ENCODE assay signal across 9 cellular contexts in the genomic region with DNA sequence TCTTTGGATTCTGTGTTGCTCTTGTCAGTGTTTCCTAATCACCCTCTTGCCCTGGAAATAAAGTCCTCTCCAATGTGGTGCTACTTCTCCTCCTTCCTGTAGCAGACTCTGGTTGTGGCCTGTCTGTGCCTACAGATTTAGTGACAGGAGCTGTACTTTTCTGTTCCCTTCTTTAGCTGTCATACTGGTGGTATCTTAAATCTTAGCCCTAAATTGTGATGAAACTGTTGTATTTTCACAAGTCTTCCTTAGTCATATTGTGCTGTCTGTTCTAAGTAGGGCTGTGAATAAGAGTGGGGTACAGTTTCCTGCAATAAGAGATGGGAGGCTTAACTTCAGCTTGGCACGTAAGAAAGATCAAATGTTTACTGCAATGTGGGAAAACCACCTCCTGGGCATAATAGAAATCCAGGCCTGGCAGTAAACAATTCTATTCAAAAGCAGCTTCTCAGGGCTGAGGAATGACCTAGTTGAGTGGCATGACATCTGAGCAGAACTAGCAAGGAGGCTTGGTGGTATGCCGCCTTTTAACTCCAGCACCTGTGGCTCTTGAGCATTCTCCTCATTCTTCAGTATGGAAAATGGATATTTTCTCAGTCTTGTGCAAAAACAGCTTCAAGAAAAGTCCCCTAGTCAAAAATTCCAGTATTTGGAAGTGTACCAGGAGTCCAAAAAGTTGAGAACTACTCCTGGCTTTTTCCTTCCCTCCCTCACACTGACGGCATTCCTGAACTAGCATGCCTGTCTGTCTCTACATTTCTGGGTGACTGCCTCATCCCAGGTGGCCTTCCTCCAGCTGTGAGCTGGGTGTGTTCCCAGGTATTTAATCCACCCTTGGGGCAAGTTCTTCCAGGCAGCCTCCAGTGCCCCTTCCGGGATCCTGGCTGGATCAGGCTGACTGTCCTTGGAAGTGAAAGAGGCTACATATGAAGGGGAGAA. TPM values are rescaled to one million over a fixed set of nuclear protein-coding genes. Genes with fewer than 3 reads are reported as not detected.
DNase-seq lines count a peak whose midpoint lies in the region; ATAC-seq and TF ChIP-seq lines count a peak whose summit lies in the region.
"Had no signal": no experiment of that assay in that cellular context is flagged by ENCODE, and none has a peak within 500 bp of the region (broad histone marks: within the 10 kb centered on the region; RNA-seq: fewer than 3 reads in every experiment).

No MANE protein-coding gene starts in this region.

- ATAC-seq in activated CD4-positive, CD25-positive, alpha-beta regulatory T cell treated with anti-CD3 and anti-CD28 coated beads, Interleukin-2, amount 50 U/mL, for 24 hours, result peak; percentile 55 to 57
- ATAC-seq in omental fat pad (ENCODE audit: low FRiP score) (peak; percentile 53), HG03108 (IDR thresholded peaks at IDR 0.05; ENCODE audit: unreplicated experiment) (no peak)

- no peak for TF ChIP-seq POLR2A in esophagus muscularis mucosa (IDR thresholded peaks at IDR 0.05; ENCODE audit: low read depth)

- CTCF ChIA-PET in RWPE1 (lab: Yijun Ruan, JAX), result interaction anchor here (0.6 kb wide), 1 partner anchor 18 kb away, joined by 3 read pairs; no protein-coding TSS in a partner anchor

- peak overlapping the region in 2 of 4 donors; percentile 5 to 7 for H3K4me3 ChIP-seq in esophagus muscularis mucosa

- no peak for TF ChIP-seq CTCF in RWPE1 (conservative IDR thresholded peaks at IDR 0.05; ENCODE audit: low read depth)
- no peak for TF ChIP-seq CTCF in esophagus muscularis mucosa (IDR thresholded peaks at IDR 0.05)
- no peak for TF ChIP-seq CTCF in omental fat pad (IDR thresholded peaks at IDR 0.05)

- H3K27ac ChIP-seq in RWPE1, result peak overlapping the region; percentile 83
- H3K27ac ChIP-seq in esophagus muscularis mucosa (replicated peaks in 1 of 4), result peak overlapping the region; percentile 84 to 93 (median 86)
- H3K27ac ChIP-seq: VCaP had no signal

- H3K36me3 ChIP-seq in esophagus muscularis mucosa, result no peaks in the 10 kb centered on the region

- no peak for DNase-seq in activated CD4-positive, CD25-positive, alpha-beta regulatory T cell (lab: John Stamatoyannopoulos, UW)
- DNase-seq in RWPE1 (ENCODE audit: low spot score) (peak; percentile 91), esophagus muscularis mucosa (ENCODE audit: extremely low spot score) (no peak), omental fat pad (ENCODE audit: low spot score) (no peak), NCI-H1436 (lab: John Stamatoyannopoulos, UW) (no peak), AG08396 (ENCODE audit: low spot score) (no peak)

- peaks cover 49 to 76% (median 62%) of the 10 kb centered on the region in 4 donors for H3K4me1 ChIP-seq in esophagus muscularis mucosa

- WGBS in esophagus muscularis mucosa, result 46% methylated on average over 4 of the region's 4 CpGs

- intact Hi-C loops in esophagus muscularis mucosa (cut with DNase I), result no loop called here

- POLR2A ChIA-PET in RWPE1 (lab: Yijun Ruan, JAX; ENCODE audit: low non-redundant PET), result interaction anchor here (0.6 kb wide), 1 partner anchor 45 kb away, joined by 8 read pairs; no protein-coding TSS in a partner anchor

- peak; percentile 78 for TF ChIP-seq EP300 in esophagus muscularis mucosa (IDR thresholded peaks at IDR 0.05)

- no peaks in the 10 kb centered on the region for H3K27me3 ChIP-seq in esophagus muscularis mucosa

- H3K9me3 ChIP-seq in esophagus muscularis mucosa, result no peaks in the 10 kb centered on the region

RNA-seq across cellular contexts. Expression of a gene that starts 19.5 kb away (rescaled TPM):
- total RNA-seq in esophagus muscularis mucosa (100 to 1,000 TPM; 141 to 208 (median 166) TPM), omental fat pad (100 to 1,000 TPM in 2 of 4 donors, 10 to 100 TPM in 2; 88.8 to 189 (median 105) TPM)
